ENCODE assay signal across 1 cellular context in the genomic region with DNA sequence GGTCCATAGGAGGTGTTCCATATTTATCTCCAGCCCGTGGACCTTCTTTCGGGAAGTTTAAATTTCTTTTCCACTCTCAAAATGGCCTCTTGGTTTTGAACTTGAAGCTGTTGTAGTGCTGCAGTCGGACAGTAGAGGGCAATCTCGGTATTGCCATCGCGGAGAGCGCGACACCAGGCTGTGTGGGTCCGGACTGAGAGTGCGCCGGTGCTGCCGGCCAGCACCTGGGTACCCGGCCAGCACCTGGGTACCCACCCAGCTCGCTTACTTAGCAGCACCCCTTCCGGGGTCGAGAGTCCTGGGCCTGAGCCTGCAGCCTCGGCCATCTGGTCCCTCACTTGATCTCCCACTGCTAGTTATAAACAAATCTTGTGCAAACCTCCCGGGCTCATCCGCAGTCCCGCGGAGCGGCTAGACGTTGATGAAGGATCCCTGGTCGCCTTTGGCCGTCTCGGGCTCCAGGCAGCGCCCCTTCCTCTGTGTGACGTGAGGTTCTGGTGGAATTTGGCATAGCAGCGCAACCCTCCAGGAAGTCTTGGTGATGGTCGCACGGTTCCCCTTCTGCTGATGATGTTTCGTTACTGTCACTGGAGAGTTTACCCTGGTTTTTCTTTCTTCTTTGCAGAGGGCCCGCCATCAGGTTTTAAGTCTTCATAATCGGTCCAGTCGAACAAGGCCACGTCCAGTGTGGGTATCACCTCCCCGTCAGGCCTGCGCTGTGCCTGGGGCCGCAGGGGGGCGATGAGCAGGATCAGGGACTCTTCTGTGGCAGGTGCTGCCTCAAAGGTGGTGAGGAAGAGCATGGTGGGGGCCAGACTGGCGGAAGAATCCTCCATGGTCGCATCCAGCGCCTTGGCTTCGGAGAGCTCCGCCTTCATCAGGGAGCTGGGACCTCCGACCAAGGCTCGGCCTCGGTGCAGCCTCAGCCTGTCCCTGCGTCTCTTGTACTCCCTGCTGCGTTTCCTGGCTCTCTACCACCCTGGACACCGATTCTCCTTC.
TF ChIP-seq lines count a peak whose summit lies in the region.

No MANE protein-coding gene starts in this region.

TF ChIP-seq in IMR-90, 13 proteins besides CTCF, POLR2A, EP300 and RAD21 (continued from another document):
- TF ChIP-seq MAZ (IDR thresholded peaks at IDR 0.05; ENCODE audit: borderline replicate concordance, low read depth, low read length) (no peak), BHLHE40 (IDR thresholded peaks at IDR 0.05; ENCODE audit: low read depth, low read length) (no peak), NFE2L2 (IDR thresholded peaks at IDR 0.05; ENCODE audit: low read depth, low read length) (no peak)
